Comparison of ENCODE assay signal across 8 cellular contexts in the genomic region with DNA sequence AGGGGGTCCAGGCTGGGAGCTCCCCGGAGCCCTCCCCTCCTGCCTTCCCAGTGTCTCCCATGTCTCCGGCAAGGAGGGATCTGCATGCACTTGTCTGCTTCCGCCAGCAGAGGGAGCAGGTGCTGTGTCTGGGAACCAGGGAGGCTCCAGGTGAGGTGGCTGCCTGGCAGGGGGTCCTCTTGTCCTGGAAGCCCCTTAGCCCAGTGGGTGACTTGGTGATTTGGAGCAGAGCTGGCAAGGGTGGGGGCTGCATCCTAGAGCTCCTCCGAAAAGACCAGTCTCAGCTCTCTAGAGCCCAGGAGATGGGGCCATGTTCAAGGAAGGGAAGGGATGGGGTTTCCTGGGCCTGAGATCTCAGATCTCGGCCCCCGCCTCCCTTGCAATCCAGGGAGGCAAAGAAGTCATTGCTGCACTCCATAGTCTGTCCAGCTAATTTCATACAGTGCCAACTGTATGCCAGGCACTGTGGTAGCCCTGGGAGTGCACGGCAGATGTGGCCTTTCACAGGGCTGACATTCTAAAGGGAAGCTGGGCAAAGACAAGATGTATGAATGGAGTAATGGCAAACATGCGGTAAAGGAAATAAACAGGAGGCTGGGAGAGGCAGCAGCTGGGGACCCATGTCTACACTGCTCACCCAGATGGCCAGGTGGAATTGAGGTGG. TPM values are rescaled to one million over a fixed set of nuclear protein-coding genes. Genes with fewer than 3 reads are reported as not detected.
DNase-seq lines count a peak whose midpoint lies in the region; FAIRE-seq and TF ChIP-seq lines count a peak whose summit lies in the region.

No MANE protein-coding gene starts in this region.

- H3K4me3 ChIP-seq in bronchial epithelial cell (ENCODE audit: low read depth, low read length): no peak overlapping the region

- DNase-seq in H54 (ENCODE audit: insufficient read length, low spot score) (peak; percentile 89), NCI-H2107 (lab: John Stamatoyannopoulos, UW) (peak; percentile 48), bronchial epithelial cell (ENCODE audit: low read depth) (peak; percentile 38), kidney glomerular epithelial cell (lab: John Stamatoyannopoulos, UW) (peak; percentile 37), posterior vena cava (ENCODE audit: low spot score) (no peak)
- DNase-seq in activated CD4-positive, alpha-beta T cell treated with anti-CD3 and anti-CD28 coated beads for 1 hour: peak; percentile 55
- peak; percentile 71 to 75 for DNase-seq in stimulated activated CD4-positive, alpha-beta T cell treated with anti-CD3 and anti-CD28 coated beads, Interleukin-2, amount 100 ng/mL, for 48 hours

- no peak for TF ChIP-seq POLR2A in H54 (IDR thresholded peaks at IDR 0.05; ENCODE audit: low read depth, low read length)

- H3K27ac ChIP-seq in C4-2B: no peak overlapping the region

- intact Hi-C loops in posterior vena cava (cut with DNase I): loop anchor here (5.0 to 10.0 kb wide), 2 partner anchors 73 to 75 kb away; no protein-coding TSS in a partner anchor

- no peak for FAIRE-seq in H54 (lab: Jason Lieb, UNC)
- FAIRE-seq in bronchial epithelial cell (lab: Jason Lieb, UNC): no peak

- TF ChIP-seq CTCF in C4-2B (conservative IDR thresholded peaks at IDR 0.05) (peak; percentile 95), bronchial epithelial cell (IDR thresholded peaks at IDR 0.05; ENCODE audit: insufficient read depth, low read length, severe bottlenecking) (peak; percentile 90)

- H3K27me3 ChIP-seq in bronchial epithelial cell (ENCODE audit: control insufficient read depth, insufficient read depth, low read length): peaks cover 2% of the 10 kb centered on the region

- no peaks in the 10 kb centered on the region for H3K36me3 ChIP-seq in bronchial epithelial cell (ENCODE audit: control insufficient read depth, insufficient read depth, low read length)

RNA-seq across cellular contexts. Expression of gene SFRP5, which starts 20.4 kb away (rescaled TPM):
- not detected in 2 replicates for total RNA-seq in bronchial epithelial cell
- under 1 TPM; 0.38 to 0.56 TPM for total RNA-seq in posterior vena cava

RNA-seq across cellular contexts. Expression of gene ZFYVE27, which starts 55.3 kb away (rescaled TPM):
- 15.3 and 19.1 TPM in 2 replicates for total RNA-seq in bronchial epithelial cell
- 10 to 100 TPM; 15.8 to 16.0 TPM for total RNA-seq in posterior vena cava

RNA-seq across cellular contexts. Expression of gene GOLGA7B, which starts 57.5 kb away (rescaled TPM):
- total RNA-seq in bronchial epithelial cell: under 0.01 and 0.26 TPM in 2 replicates
- total RNA-seq in posterior vena cava: under 1 TPM; 0.19 TPM
